Comparison of ENCODE assay signal across 16 cellular contexts in genomic region chr5:54087436-54087835, GRCh38.
A peak's percentile ranks its signal among the peaks of the same experiment; 100 is the strongest.
DNase-seq lines count a peak whose midpoint lies in the region; FAIRE-seq and TF ChIP-seq lines count a peak whose summit lies in the region.
"Had no signal": no experiment of that assay in that cellular context is flagged by ENCODE, and none has a peak within 500 bp of the region (broad histone marks: within the 10 kb centered on the region; RNA-seq: fewer than 3 reads in every experiment).

No MANE protein-coding gene starts in this region.

- H3K9me3 ChIP-seq in endothelial cell of umbilical vein (replicated peaks; ENCODE audit: control insufficient read depth, insufficient read depth, low read length) = no peaks in the 10 kb centered on the region
- H3K9me3 ChIP-seq: adrenal gland had no signal

- in situ Hi-C loops in Caki2 (cut with HindIII; ENCODE audit: low pct_unique_long_range_greater_than_20kb, low sequenced_read_pairs) = no loop called here

- BruUV-seq in endothelial cell of umbilical vein (replicated peaks; lab: Mats Ljungman, UMichigan) = no TSS peak

- H3K4me2 ChIP-seq in endothelial cell of umbilical vein (ENCODE audit: insufficient read depth, low read length) = peak overlapping the region; percentile 39

- TF ChIP-seq CTCF in endothelial cell of umbilical vein (IDR thresholded peaks at IDR 0.05; ENCODE audit: extremely low read depth in 1 of 2, insufficient read depth in 1 of 2, low read depth in 1 of 2, low read length in 2 of 2) (no peak), osteocyte (IDR thresholded peaks at IDR 0.05) (no peak)

- peak overlapping the region; percentile 94 for H3K27ac Mint-ChIP-seq in osteocyte (ENCODE audit: unreplicated experiment)
- H3K27ac Mint-ChIP-seq: activated B cell treated with CpG ODN at 0.5 μM for 24 hours; naive thymus-derived CD4-positive, alpha-beta T cell had no signal

- no peaks in the 10 kb centered on the region for H3K79me2 ChIP-seq in endothelial cell of umbilical vein (ENCODE audit: control insufficient read depth, insufficient read depth, low read length)

- H3K9me1 ChIP-seq in endothelial cell of umbilical vein (replicated peaks; ENCODE audit: control insufficient read depth, extremely low read depth, insufficient read depth, low read length) = peaks cover 2% of the 10 kb centered on the region

- H3K9ac ChIP-seq in endothelial cell of umbilical vein (replicated peaks; ENCODE audit: extremely low read depth, insufficient read depth, low read length) = no peak overlapping the region

- H3K4me3 Mint-ChIP-seq in osteocyte (ENCODE audit: unreplicated experiment) = peak overlapping the region; percentile 52
- H3K4me3 Mint-ChIP-seq: activated B cell treated with CpG ODN at 0.5 μM for 24 hours; naive thymus-derived CD4-positive, alpha-beta T cell; stimulated activated naive CD8-positive, alpha-beta T cell treated with anti-CD3 and anti-CD28 coated beads, Interleukin-15, Interleukin-2, amounts not matched to agents 100 ng/mL and 50 ng/mL, for 24 hours had no signal

- H3K27me3 ChIP-seq in endothelial cell of umbilical vein (ENCODE audit: control insufficient read depth in 2 of 2, insufficient read depth in 2 of 2, low read length in 2 of 2) = no peaks in the 10 kb centered on the region
- H3K27me3 ChIP-seq: adrenal gland had no signal

- no peak overlapping the region for H3K4me3 ChIP-seq in endothelial cell of umbilical vein (replicated peaks in 1 of 3; ENCODE audit: insufficient read depth in 1 of 3, low read depth in 1 of 3, low read length in 3 of 3)
- H3K4me3 ChIP-seq: adrenal gland had no signal

- TF ChIP-seq POLR2A in endothelial cell of umbilical vein (IDR thresholded peaks at IDR 0.05; ENCODE audit: low read depth, low read length) = no peak

- dilution Hi-C loops in endothelial cell of umbilical vein (cut with MboI; ENCODE audit: extremely low pct_ligation_motif_present, low sequenced_read_pairs) = no loop called here

- no peaks in the 10 kb centered on the region for H4K20me1 ChIP-seq in endothelial cell of umbilical vein (replicated peaks; ENCODE audit: control insufficient read depth, extremely low read depth, insufficient read depth, low read length)

- H3K36me3 Mint-ChIP-seq in osteocyte (ENCODE audit: unreplicated experiment) = no peaks in the 10 kb centered on the region

- DNase-seq in Caki2 (ENCODE audit: low read depth) (peak; percentile 54), NCI-H226 (peak; percentile 25), endothelial cell of umbilical vein (ENCODE audit: low read depth, low spot score) (peak; percentile 50), osteocyte (ENCODE audit: extremely low spot score, unreplicated experiment) (no peak), iPS-NIHi7 (ENCODE audit: extremely low spot score) (no peak), occipital lobe (lab: John Stamatoyannopoulos, UW) (no peak)
- no peak for DNase-seq in stimulated activated CD4-positive, alpha-beta T cell treated with anti-CD3 and anti-CD28 coated beads, Interleukin-15, amount 100 ng/mL, for 24 hours
- no peak for DNase-seq in activated CD4-positive, alpha-beta T cell treated with anti-CD3 and anti-CD28 coated beads for 4 hours
- DNase-seq: activated B cell treated with CpG ODN at 0.5 μM for 24 hours; adrenal gland; effector CD8-positive, alpha-beta T cell; head of caudate nucleus; left colon; naive thymus-derived CD4-positive, alpha-beta T cell; NCI-H1048 had no signal

- no peaks in the 10 kb centered on the region for H3K36me3 ChIP-seq in endothelial cell of umbilical vein (ENCODE audit: control insufficient read depth in 2 of 2, extremely low read depth in 1 of 2, insufficient read depth in 2 of 2, low read length in 2 of 2)
- H3K36me3 ChIP-seq: adrenal gland had no signal

- peaks cover 57% of the 10 kb centered on the region for H3K4me1 Mint-ChIP-seq in osteocyte (ENCODE audit: unreplicated experiment)
- H3K4me1 Mint-ChIP-seq: activated B cell treated with CpG ODN at 0.5 μM for 24 hours; naive thymus-derived CD4-positive, alpha-beta T cell had no signal

- CTCF ChIA-PET in endothelial cell of umbilical vein (lab: Charles Lee) = interaction anchor here (0.6 to 1.0 kb wide), 2 partner anchors 14 to 657 kb away, joined by 3 read pairs; no protein-coding TSS in a partner anchor

- H3K27ac ChIP-seq in endothelial cell of umbilical vein (ENCODE audit: insufficient read depth, low read depth, low read length) = peak overlapping the region; percentile 65
- H3K27ac ChIP-seq: adrenal gland had no signal

- POLR2A ChIA-PET in endothelial cell of umbilical vein (lab: Charles Lee) = no interaction called here

- no peaks in the 10 kb centered on the region for H3K9me3 Mint-ChIP-seq in osteocyte (ENCODE audit: unreplicated experiment)
- H3K9me3 Mint-ChIP-seq: naive thymus-derived CD4-positive, alpha-beta T cell had no signal

- no peak for FAIRE-seq in endothelial cell of umbilical vein (lab: Jason Lieb, UNC)

- H3K27me3 Mint-ChIP-seq in osteocyte (ENCODE audit: unreplicated experiment) = no peaks in the 10 kb centered on the region
- H3K27me3 Mint-ChIP-seq: activated B cell treated with CpG ODN at 0.5 μM for 24 hours; naive thymus-derived CD4-positive, alpha-beta T cell; stimulated activated naive CD8-positive, alpha-beta T cell treated with anti-CD3 and anti-CD28 coated beads, Interleukin-15, Interleukin-2, amounts not matched to agents 100 ng/mL and 50 ng/mL, for 24 hours had no signal

- H3K4me1 ChIP-seq in endothelial cell of umbilical vein (ENCODE audit: control insufficient read depth, extremely low read depth, insufficient read depth, low read length) = peaks cover 22% of the 10 kb centered on the region
- H3K4me1 ChIP-seq: adrenal gland had no signal

- H2AFZ ChIP-seq in endothelial cell of umbilical vein (ENCODE audit: low read depth, low read length) = no peak overlapping the region

- intact Hi-C loops in endothelial cell of umbilical vein (cut with micrococcal nuclease) = no loop called here

TF ChIP-seq in endothelial cell of umbilical vein, 7 proteins besides CTCF, POLR2A, EP300 and RAD21:
- TF ChIP-seq MYC (IDR thresholded peaks at IDR 0.05; ENCODE audit: low read depth, low read length) (no peak), JUN (IDR thresholded peaks at IDR 0.05; ENCODE audit: borderline replicate concordance, insufficient read depth, insufficient read length, low read depth) (no peak), FOS (IDR thresholded peaks at IDR 0.05; ENCODE audit: borderline replicate concordance, insufficient read depth, low read length) (no peak), EZH2 (IDR thresholded peaks at IDR 0.05; ENCODE audit: borderline replicate concordance, low read depth, low read length, severe bottlenecking) (no peak), POLR2AphosphoS5 (IDR thresholded peaks at IDR 0.05; ENCODE audit: insufficient read depth, low read depth, low read length) (no peak), MAX (IDR thresholded peaks at IDR 0.05; ENCODE audit: insufficient read depth, insufficient read length) (no peak), GATA2 (IDR thresholded peaks at IDR 0.05; ENCODE audit: insufficient read depth, insufficient read length, low read depth, low read length) (no peak)

Comparison
In these comparisons a context has a peak if more than half of its experiments do, and no peak if none do; other contexts are left out.
1. DNase-seq: peak in Caki2 (single experiment), NCI-H226 (single experiment) and endothelial cell of umbilical vein (single experiment); none in osteocyte (single experiment), iPS-NIHi7 (single experiment), stimulated activated CD4-positive, alpha-beta T cell treated with anti-CD3 and anti-CD28 coated beads, Interleukin-15, amount 100 ng/mL, for 24 hours (single experiment), activated CD4-positive, alpha-beta T cell treated with anti-CD3 and anti-CD28 coated beads for 4 hours (0 of 2) and occipital lobe (single experiment).